ENCODE assay signal across 13 cellular contexts in the genomic region with DNA sequence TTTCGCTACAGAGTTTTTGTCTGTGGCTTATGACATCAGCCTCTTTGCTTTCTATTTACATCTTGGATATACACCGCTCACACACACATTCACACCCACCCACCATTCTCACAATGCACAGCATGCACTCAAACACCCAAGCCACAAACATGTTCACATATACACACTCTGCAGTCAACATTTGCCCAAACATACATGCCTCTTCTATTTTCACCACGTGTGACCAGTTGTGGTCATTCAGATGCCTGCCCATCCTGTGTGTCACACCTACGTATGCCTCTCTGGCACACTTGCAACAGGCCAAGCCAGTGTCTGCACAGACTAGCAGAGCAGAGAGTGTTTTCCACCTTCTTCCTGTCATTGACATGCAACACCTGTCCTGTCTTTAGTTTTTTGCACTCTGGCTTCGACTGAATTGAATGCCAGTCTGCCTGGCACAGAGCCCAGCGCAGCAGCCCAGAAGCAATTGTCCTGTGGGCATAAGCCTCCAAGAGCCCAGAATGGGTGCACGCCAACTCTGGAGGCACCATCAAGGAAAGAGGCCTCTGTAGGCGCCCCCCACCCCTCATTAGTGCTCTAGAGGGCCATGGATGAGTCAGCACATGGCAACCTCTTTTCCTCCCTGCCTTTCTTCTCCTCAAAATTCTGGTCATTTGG. TPM values are rescaled to one million over a fixed set of nuclear protein-coding genes. Genes with fewer than 3 reads are reported as not detected.
DNase-seq lines count a peak whose midpoint lies in the region; ATAC-seq, FAIRE-seq and TF ChIP-seq lines count a peak whose summit lies in the region.
"Had no signal": no experiment of that assay in that cellular context is flagged by ENCODE, and none has a peak within 500 bp of the region (broad histone marks: within the 10 kb centered on the region; RNA-seq: fewer than 3 reads in every experiment).

No MANE protein-coding gene starts in this region.

- H3K27ac Mint-ChIP-seq in T-helper 17 cell (no peak overlapping the region), progenitor cell of endocrine pancreas (no peak overlapping the region)

- no peaks in the 10 kb centered on the region for H3K9me3 Mint-ChIP-seq in progenitor cell of endocrine pancreas (ENCODE audit: low read depth)
- H3K9me3 Mint-ChIP-seq: activated naive CD4-positive, alpha-beta T cell treated with anti-CD3 and anti-CD28 coated beads, Interleukin-2, amount 50 U/mL, for 24 hours had no signal

- H3K36me3 Mint-ChIP-seq in T-helper 17 cell (ENCODE audit: low read depth) (peaks cover 5% of the 10 kb centered on the region), progenitor cell of endocrine pancreas (ENCODE audit: insufficient read depth) (no peaks in the 10 kb centered on the region)
- H3K36me3 Mint-ChIP-seq: activated naive CD4-positive, alpha-beta T cell treated with anti-CD3 and anti-CD28 coated beads, Interleukin-2, amount 50 U/mL, for 24 hours had no signal

- TF ChIP-seq CTCF in bronchial epithelial cell (IDR thresholded peaks at IDR 0.05; ENCODE audit: insufficient read depth, low read length, severe bottlenecking): no peak
- no peak for TF ChIP-seq CTCF in progenitor cell of endocrine pancreas (IDR thresholded peaks at IDR 0.05; ENCODE audit: unreplicated experiment)

- no peak for ATAC-seq in T-helper 17 cell

- H3K27me3 ChIP-seq in bronchial epithelial cell (ENCODE audit: control insufficient read depth, insufficient read depth, low read length): peaks cover 2% of the 10 kb centered on the region

- H3K4me3 ChIP-seq in bronchial epithelial cell (ENCODE audit: low read depth, low read length): no peak overlapping the region
- H3K4me3 ChIP-seq: SJSA1 had no signal

- H3K4me1 Mint-ChIP-seq in T-helper 17 cell (no peaks in the 10 kb centered on the region), progenitor cell of endocrine pancreas (ENCODE audit: low read depth) (peaks cover 14% of the 10 kb centered on the region)
- H3K4me1 Mint-ChIP-seq: activated naive CD4-positive, alpha-beta T cell treated with anti-CD3 and anti-CD28 coated beads, Interleukin-2, amount 50 U/mL, for 24 hours had no signal

- H3K27me3 Mint-ChIP-seq in T-helper 17 cell (peaks cover 48% of the 10 kb centered on the region), progenitor cell of endocrine pancreas (peaks cover 3% of the 10 kb centered on the region)
- H3K27me3 Mint-ChIP-seq: activated naive CD4-positive, alpha-beta T cell treated with anti-CD3 and anti-CD28 coated beads, Interleukin-2, amount 50 U/mL, for 24 hours had no signal

- peak; percentile 42 for DNase-seq in NK-92 treated with Interleukin-12 subunit alpha and Interleukin-12 subunit beta, amount 100 ng/mL, for 24 hours (lab: John Stamatoyannopoulos, UW)
- DNase-seq in NK-92 (lab: John Stamatoyannopoulos, UW; ENCODE audit: unreplicated experiment) (no peak), NCI-H2029 (lab: John Stamatoyannopoulos, UW) (peak; percentile 93), bronchial epithelial cell (ENCODE audit: low read depth) (no peak), pons (ENCODE audit: low spot score) (peak; percentile 65), NCI-H82 treated with DMSO at 0.1 percent for 48 hours (lab: John Stamatoyannopoulos, UW; ENCODE audit: unreplicated experiment) (no peak), T-helper 17 cell (no peak), progenitor cell of endocrine pancreas (ENCODE audit: low spot score, unreplicated experiment) (no peak)
- DNase-seq: activated CD4-positive, CD25-positive, alpha-beta regulatory T cell treated with anti-CD3 and anti-CD28 coated beads, Interleukin-2, amount 50 U/mL, for 72 hours; effector CD8-positive, alpha-beta T cell had no signal

- H3K4me3 Mint-ChIP-seq in T-helper 17 cell (no peak overlapping the region), progenitor cell of endocrine pancreas (ENCODE audit: low read depth) (no peak overlapping the region)
- H3K4me3 Mint-ChIP-seq: activated naive CD4-positive, alpha-beta T cell treated with anti-CD3 and anti-CD28 coated beads, Interleukin-2, amount 50 U/mL, for 24 hours had no signal

- H3K9me3 ChIP-seq in T-helper 17 cell (ENCODE audit: control insufficient read depth, low read length, poor library complexity, severe bottlenecking): no peaks in the 10 kb centered on the region
- H3K9me3 ChIP-seq: SJSA1 had no signal

- FAIRE-seq in bronchial epithelial cell (lab: Jason Lieb, UNC): peak; percentile 75
- FAIRE-seq: H1 had no signal

- H3K36me3 ChIP-seq in bronchial epithelial cell (ENCODE audit: control insufficient read depth, insufficient read depth, low read length): no peaks in the 10 kb centered on the region
- H3K36me3 ChIP-seq: SJSA1 had no signal

RNA-seq across cellular contexts. Expression of a gene that starts 37.7 kb away (rescaled TPM):
- total RNA-seq in bronchial epithelial cell: not detected in 2 replicates
- total RNA-seq in T-helper 17 cell: not detected
- total RNA-seq in progenitor cell of endocrine pancreas: 9.4 and 10.7 TPM in 2 replicates
- total RNA-seq: SJSA1 had no signal

Comparison
In these comparisons a context has a peak if more than half of its experiments do, and no peak if none do; other contexts are left out.
1. DNase-seq: peak in NK-92 treated with Interleukin-12 subunit alpha and Interleukin-12 subunit beta, amount 100 ng/mL, for 24 hours (single experiment), NCI-H2029 (single experiment) and pons (single experiment); none in NK-92 (single experiment), bronchial epithelial cell (single experiment), NCI-H82 treated with DMSO at 0.1 percent for 48 hours (single experiment), T-helper 17 cell (0 of 3) and progenitor cell of endocrine pancreas (single experiment).